In the genomic region with DNA sequence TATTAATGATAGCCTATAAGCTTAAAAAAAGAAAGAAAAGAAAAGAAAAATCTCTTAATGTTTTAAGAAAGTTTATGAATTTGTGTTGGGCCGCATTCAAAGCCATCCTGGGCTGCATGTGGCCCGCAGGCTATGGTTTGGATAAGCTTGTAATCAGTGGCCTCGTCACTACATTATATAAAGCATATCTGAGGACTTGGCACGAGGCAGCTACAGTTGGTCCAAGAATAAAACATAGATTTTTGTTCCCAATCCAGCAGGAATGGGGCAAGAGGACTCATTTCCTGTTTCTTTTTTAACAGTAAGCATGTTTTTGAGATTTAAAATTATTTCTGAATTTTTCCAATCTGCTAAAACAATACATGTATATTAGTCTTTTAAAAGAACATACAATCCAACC, we compare ENCODE assay signal across 29 cellular contexts. TPM values are rescaled to one million over a fixed set of nuclear protein-coding genes. Genes with fewer than 3 reads are reported as not detected.
"Had no signal": no experiment of that assay in that cellular context is flagged by ENCODE, and none has a peak within 500 bp of the region (broad histone marks: within the 10 kb centered on the region; RNA-seq: fewer than 3 reads in every experiment).

No MANE protein-coding gene starts in this region.

- DNase-seq: activated CD4-positive, alpha-beta memory T cell treated with anti-CD3 and anti-CD28 coated beads for 36 hours; activated CD4-positive, alpha-beta T cell treated with anti-CD3 and anti-CD28 coated beads, Interleukin-2, amount 10 ng/mL, durations not matched to agents 7 days and 5 days; activated CD4-positive, CD25-positive, alpha-beta regulatory T cell; activated CD8-positive, alpha-beta memory T cell treated with anti-CD3 and anti-CD28 coated beads for 24 hours; activated effector memory CD4-positive, alpha-beta T cell treated with anti-CD3 and anti-CD28 coated beads, Interleukin-2, amount 50 U/mL, for 16 hours; activated naive CD4-positive, alpha-beta T cell treated with Interleukin-2 at 50 U/mL for 16 hours; activated naive CD8-positive, alpha-beta T cell treated with anti-CD3 and anti-CD28 coated beads, Interleukin-2, amount 50 U/mL, for 24 hours; activated T-cell treated with anti-CD3 and anti-CD28 coated beads, Interleukin-2, amount 50 U/mL, for 4 hours; brain microvascular endothelial cell; Karpas-422; NCI-H1048; NCI-H1417 treated with DMSO at 0.1 percent for 48 hours; NCI-H1694; NCI-H2029; NCI-H2107; NCI-H345; NCI-H510A; NCI-H526 treated with DMSO at 0.1 percent for 48 hours; NCI-H82; SIG-M5; T-cell; T-helper 2 cell; T1000 had no signal

- H3K4me3 ChIP-seq: cardiac muscle cell, K562, SK-N-MC had no signal

- H3K36me3 ChIP-seq: brain microvascular endothelial cell had no signal

- ATAC-seq: activated naive CD4-positive, alpha-beta T cell treated with anti-CD3 and anti-CD28 coated beads, Interleukin-2, amount 50 U/mL, for 72 hours; activated naive CD8-positive, alpha-beta T cell treated with anti-CD3 and anti-CD28 coated beads, Interleukin-2, amount 50 U/mL, for 24 hours; activated T-cell treated with anti-CD3 and anti-CD28 coated beads, Interleukin-2, amount 50 U/mL, for 4 hours; K562; T-cell had no signal

- H3K4me1 Mint-ChIP-seq: activated CD4-positive, alpha-beta T cell treated with anti-CD3 and anti-CD28 coated beads, Interleukin-2, amount 10 ng/mL, durations not matched to agents 7 days and 5 days; activated naive CD8-positive, alpha-beta T cell treated with anti-CD3 and anti-CD28 coated beads, Interleukin-2, amount 50 U/mL, for 24 hours; T-cell had no signal

- H3K4me3 Mint-ChIP-seq: activated CD4-positive, alpha-beta memory T cell treated with anti-CD3 and anti-CD28 coated beads for 36 hours; activated CD4-positive, alpha-beta T cell treated with anti-CD3 and anti-CD28 coated beads, Interleukin-2, amount 10 ng/mL, durations not matched to agents 7 days and 5 days; activated naive CD8-positive, alpha-beta T cell treated with anti-CD3 and anti-CD28 coated beads, Interleukin-2, amount 50 U/mL, for 24 hours; activated T-cell treated with anti-CD3 and anti-CD28 coated beads, Interleukin-2, amount 50 U/mL, for 4 hours; T-cell had no signal

- H3K27ac ChIP-seq: brain microvascular endothelial cell, cardiac muscle cell, SK-N-MC had no signal

- H3K9me3 Mint-ChIP-seq: activated CD4-positive, alpha-beta memory T cell treated with anti-CD3 and anti-CD28 coated beads for 36 hours; activated CD4-positive, alpha-beta T cell treated with anti-CD3 and anti-CD28 coated beads, Interleukin-2, amount 10 ng/mL, durations not matched to agents 7 days and 5 days; activated naive CD4-positive, alpha-beta T cell treated with anti-CD3 and anti-CD28 coated beads, Interleukin-2, amount 50 U/mL, for 72 hours; activated naive CD8-positive, alpha-beta T cell treated with anti-CD3 and anti-CD28 coated beads, Interleukin-2, amount 50 U/mL, for 24 hours; T-cell had no signal

- H3K27me3 Mint-ChIP-seq: activated CD4-positive, alpha-beta memory T cell treated with anti-CD3 and anti-CD28 coated beads for 36 hours; activated CD4-positive, alpha-beta T cell treated with anti-CD3 and anti-CD28 coated beads, Interleukin-2, amount 10 ng/mL, durations not matched to agents 7 days and 5 days; activated naive CD8-positive, alpha-beta T cell treated with anti-CD3 and anti-CD28 coated beads, Interleukin-2, amount 50 U/mL, for 24 hours; T-cell had no signal

- H3K36me3 Mint-ChIP-seq: T-cell had no signal

- H3K27ac Mint-ChIP-seq: activated CD4-positive, alpha-beta memory T cell treated with anti-CD3 and anti-CD28 coated beads for 36 hours; activated CD4-positive, alpha-beta T cell treated with anti-CD3 and anti-CD28 coated beads, Interleukin-2, amount 10 ng/mL, durations not matched to agents 7 days and 5 days; activated naive CD4-positive, alpha-beta T cell treated with anti-CD3 and anti-CD28 coated beads, Interleukin-2, amount 50 U/mL, for 72 hours; activated naive CD8-positive, alpha-beta T cell treated with anti-CD3 and anti-CD28 coated beads, Interleukin-2, amount 50 U/mL, for 24 hours; T-cell had no signal

- H3K27me3 ChIP-seq: brain microvascular endothelial cell, cardiac muscle cell had no signal

RNA-seq across cellular contexts. Expression of a gene that starts 44.2 kb away (rescaled TPM):
- total RNA-seq: activated CD4-positive, alpha-beta memory T cell treated with anti-CD3 and anti-CD28 coated beads for 36 hours; activated CD4-positive, alpha-beta T cell treated with anti-CD3 and anti-CD28 coated beads, Interleukin-2, amount 10 ng/mL, durations not matched to agents 7 days and 5 days; activated naive CD4-positive, alpha-beta T cell treated with anti-CD3 and anti-CD28 coated beads, Interleukin-2, amount 50 U/mL, for 72 hours; activated T-cell treated with anti-CD3 and anti-CD28 coated beads, Interleukin-2, amount 50 U/mL, for 4 hours; cardiac muscle cell; K562; OCI-LY7; RPMI7951; T-cell had no signal
- polyA plus RNA-seq: cardiac muscle cell, K562 had no signal
